In genomic region chr6:57723815-57724401, GRCh38 we compare ENCODE assay signal across 8 cellular contexts.
A peak's percentile ranks its signal among the peaks of the same experiment; 100 is the strongest.
DNase-seq lines count a peak whose midpoint lies in the region; ATAC-seq, FAIRE-seq and TF ChIP-seq lines count a peak whose summit lies in the region.
"Not testable (repeated sequence)": the region's sequence is repeated elsewhere in the genome, so short reads cannot be mapped to it uniquely, and the experiment has no call there.

No MANE protein-coding gene starts in this region.

- H3K18ac ChIP-seq in H9 (ENCODE audit: insufficient read length, low read depth, low read length), result not testable (repeated sequence)

- H3T11ph ChIP-seq in H9 (ENCODE audit: low read length), result not testable (repeated sequence)

- not testable (repeated sequence) for H4K20me1 ChIP-seq in H9 (ENCODE audit: control insufficient read depth, insufficient read depth, insufficient read length); HepG2 (ENCODE audit: insufficient read depth, low read length)

- not testable (repeated sequence) for H2BK12ac ChIP-seq in H9 (ENCODE audit: insufficient read length, low read depth, low read length)

- CTCF ChIA-PET in HepG2 (lab: Yijun Ruan, JAX; ENCODE audit: low intra/inter-chr PET ratio, low total read pairs), result not testable (repeated sequence)

- H3K9me3 ChIP-seq in H9 (ENCODE audit: control insufficient read depth, low read depth, low read length); HUES6 (ENCODE audit: control insufficient read depth, insufficient read depth, low read depth, low read length); HepG2 (ENCODE audit: low read length): not testable (repeated sequence)

- TF ChIP-seq RAD21 in HepG2 (CRISPR knock-in tag; IDR thresholded peaks at IDR 0.05), result not testable (repeated sequence)

- peak overlapping the region; percentile 16; the same call in 1 of the 2 replicates for H3K4me3 ChIP-seq in HUES6 (ENCODE audit: low read depth, low read length)
- H3K4me3 ChIP-seq in HepG2 (replicated peaks in 1 of 3; ENCODE audit: insufficient read depth in 1 of 3, low read depth in 2 of 3, low read length in 3 of 3), result not testable (repeated sequence)

- H3K23ac ChIP-seq in H9 (ENCODE audit: insufficient read length, low read depth, low read length), result not testable (repeated sequence)

- intact Hi-C loops in HepG2 (cut with micrococcal nuclease; ENCODE audit: unreplicated experiment), result not testable (repeated sequence)

- not testable (repeated sequence) for H3K36me3 ChIP-seq in HUES6 (ENCODE audit: control insufficient read depth, insufficient read depth, low read length); HepG2 (replicated peaks in 1 of 2; ENCODE audit: control insufficient read depth in 1 of 2, insufficient read depth in 2 of 2, low read length in 2 of 2)

- peaks cover 0 to 38% of the 10 kb centered on the region in 2 experiments; a peak in 2 of 5 replicates for H3K9me3 Mint-ChIP-seq in H9
- H3K9me3 Mint-ChIP-seq in glutamatergic neuron (ENCODE audit: unreplicated experiment), result not testable (repeated sequence)

- H3K9ac ChIP-seq in H9 (ENCODE audit: extremely low read depth, insufficient read length, low read length); HUES6 (ENCODE audit: low read length); HepG2 (ENCODE audit: insufficient read depth, low read depth, low read length): not testable (repeated sequence)

- not testable (repeated sequence) for H4K5ac ChIP-seq in H9 (ENCODE audit: insufficient read length, low read depth, low read length)

- BruUV-seq in HepG2 (replicated peaks; lab: Mats Ljungman, UMichigan), result not testable (repeated sequence)

- not testable (repeated sequence) for TF ChIP-seq EP300 in HepG2 (IDR thresholded peaks at IDR 0.05; ENCODE audit: low read depth in 2 of 2, low read length in 2 of 2); HepG2 (CRISPR knock-in tag; IDR thresholded peaks at IDR 0.05; ENCODE audit: borderline replicate concordance)

- not testable (repeated sequence) for H4K8ac ChIP-seq in H9 (replicated peaks; ENCODE audit: insufficient read length, low read depth, low read length)

- H4K91ac ChIP-seq in H9 (ENCODE audit: insufficient read length, low read depth, low read length), result not testable (repeated sequence)

- not testable (repeated sequence) for TF ChIP-seq POLR2A in HepG2 (IDR thresholded peaks at IDR 0.05; ENCODE audit: insufficient read depth in 1 of 2, low read depth in 2 of 2, low read length in 2 of 2)

- not testable (repeated sequence) for TF ChIP-seq CTCF in H9 (conservative IDR thresholded peaks at IDR 0.05); glutamatergic neuron (IDR thresholded peaks at IDR 0.05; ENCODE audit: partially characterized antibody, unreplicated experiment); HepG2 (CRISPR knock-in tag; IDR thresholded peaks at IDR 0.05)

- not testable (repeated sequence) for H3K56ac ChIP-seq in H9 (ENCODE audit: insufficient read length, low read depth, low read length)

- not testable (repeated sequence) for H3K27me3 Mint-ChIP-seq in H9 (ENCODE audit: low read depth); glutamatergic neuron (ENCODE audit: unreplicated experiment)

- not testable (repeated sequence) for H3K4ac ChIP-seq in H9 (ENCODE audit: low read depth, low read length)

- H3K79me1 ChIP-seq in H9 (ENCODE audit: insufficient read depth, low read depth, low read length, poor library complexity, severe bottlenecking), result not testable (repeated sequence)

- not testable (repeated sequence) for H3K27ac Mint-ChIP-seq in H9; glutamatergic neuron (ENCODE audit: unreplicated experiment)

- H3K27me3 ChIP-seq in H9 (ENCODE audit: insufficient read depth, low read length); HUES6 (ENCODE audit: control insufficient read depth, insufficient read depth, low read length); HepG2 (ENCODE audit: control insufficient read depth in 1 of 2, insufficient read depth in 2 of 2, low read length in 2 of 2): not testable (repeated sequence)

- not testable (repeated sequence) for FAIRE-seq in HepG2 (lab: Jason Lieb, UNC)

- H3K23me2 ChIP-seq in H9 (ENCODE audit: insufficient read length, low read depth, low read length, poor library complexity, severe bottlenecking), result not testable (repeated sequence)

- H2BK120ac ChIP-seq in H9 (ENCODE audit: low read depth, low read length, poor library complexity, severe bottlenecking), result not testable (repeated sequence)

- no CpG with 5 or more reads among the region's 10 CpGs for WGBS in H9 (ENCODE audit: extremely low coverage, insufficient read length, low lambda C conversion rate)
- WGBS in HepG2 (ENCODE audit: low lambda C conversion rate), result 11% methylated on average over 10 of the region's 10 CpGs

- not testable (repeated sequence) for H2AFZ ChIP-seq in H9 (ENCODE audit: low read length); HepG2 (ENCODE audit: low read length)

- in situ Hi-C loops in HepG2 (cut with HindIII; ENCODE audit: extremely low pct_ligation_motif_present, low pct_unique_long_range_greater_than_20kb), result not testable (repeated sequence)

- not testable (repeated sequence) for H3K4me2 ChIP-seq in H9 (ENCODE audit: insufficient read depth, insufficient read length, low read length); HepG2 (ENCODE audit: low read depth, low read length)

- not testable (repeated sequence) for H3K4me1 ChIP-seq in H9 (ENCODE audit: insufficient read depth, low read length); HUES6 (ENCODE audit: control insufficient read depth, insufficient read depth, low read length); HepG2 (ENCODE audit: insufficient read depth, low read length)

- H3K4me1 Mint-ChIP-seq in H9; glutamatergic neuron (ENCODE audit: low read depth, unreplicated experiment): not testable (repeated sequence)

- H2BK5ac ChIP-seq in H9 (ENCODE audit: insufficient read length, low read length), result not testable (repeated sequence)

- DNase-seq in DMS53 (lab: John Stamatoyannopoulos, UW), result peak; percentile 80
- DNase-seq in ELF-1 (ENCODE audit: low read depth, low spot score), result peak; percentile 1
- peak; percentile 20 for DNase-seq in H9
- peak; percentile 3 for DNase-seq in NCI-H748 (lab: John Stamatoyannopoulos, UW; ENCODE audit: unreplicated experiment)
- peak; percentile 12 for DNase-seq in SHP77 treated with DMSO at 0.1 percent for 48 hours (lab: John Stamatoyannopoulos, UW)
- peak; percentile 14 for DNase-seq in glutamatergic neuron
- peak; percentile 12 for DNase-seq in HepG2 (ENCODE audit: low spot score)

- not testable (repeated sequence) for H2BK20ac ChIP-seq in H9 (ENCODE audit: low read depth, low read length, poor library complexity, severe bottlenecking)

- H3K79me2 ChIP-seq in H9 (ENCODE audit: insufficient read depth, low read length); HepG2 (ENCODE audit: insufficient read depth, low read length): not testable (repeated sequence)

- H2BK15ac ChIP-seq in H9 (ENCODE audit: low read depth, low read length), result not testable (repeated sequence)

- not testable (repeated sequence) for H3K36me3 Mint-ChIP-seq in H9 (ENCODE audit: insufficient read depth in 1 of 3, low read depth in 3 of 3); glutamatergic neuron (ENCODE audit: unreplicated experiment)

- not testable (repeated sequence) for H3K4me3 Mint-ChIP-seq in H9; glutamatergic neuron (ENCODE audit: unreplicated experiment)

- H2AK5ac ChIP-seq in H9 (ENCODE audit: insufficient read length, low read length), result not testable (repeated sequence)

- peak; percentile 70 for ATAC-seq in HepG2

- POLR2A ChIA-PET in HepG2 (lab: Yijun Ruan, JAX), result not testable (repeated sequence)

- not testable (repeated sequence) for H3K27ac ChIP-seq in H9 (ENCODE audit: insufficient read length, low read depth, low read length); HUES6 (ENCODE audit: low read depth, low read length); HepG2 (ENCODE audit: extremely low read length, insufficient read depth, low read length)

- not testable (repeated sequence) for H3K14ac ChIP-seq in H9 (ENCODE audit: insufficient read depth, low read length)

TF ChIP-seq in HepG2, 621 proteins besides CTCF, POLR2A, EP300 and RAD21:
- TF ChIP-seq HNF4A (CRISPR knock-in tag; IDR thresholded peaks at IDR 0.05), result 0 out of 2 replicates have a peak, but pooled peaks have one; percentile 18
- 0 out of 2 replicates have a peak, but pooled peaks have one; percentile 19 for TF ChIP-seq TFAP4 (IDR thresholded peaks at IDR 0.05; ENCODE audit: borderline replicate concordance, low read depth)
- TF ChIP-seq BCL6 (CRISPR knock-in tag; IDR thresholded peaks at IDR 0.05), result peak; percentile 53

Comparison
In these comparisons a context has a peak if more than half of its experiments do, and no peak if none do; other contexts are left out.
1. DNase-seq: peak in every context shown above with its lines; median percentile 80 in DMS53; 20 in H9; 14 in glutamatergic neuron; 12 in SHP77 treated with DMSO at 0.1 percent for 48 hours; 12 in HepG2; 3 in NCI-H748; 1 in ELF-1.